Comparison of ENCODE assay signal across 15 cellular contexts in genomic region chr11:116610190-116610589, GRCh38.
A peak's percentile ranks its signal among the peaks of the same experiment; 100 is the strongest.
DNase-seq lines count a peak whose midpoint lies in the region.
"Had no signal": no experiment of that assay in that cellular context is flagged by ENCODE, and none has a peak within 500 bp of the region (broad histone marks: within the 10 kb centered on the region; RNA-seq: fewer than 3 reads in every experiment).

No MANE protein-coding gene starts in this region.

- DNase-seq in COR-L47 (lab: John Stamatoyannopoulos, UW): peak; percentile 93
- DNase-seq in NCI-H1105 treated with DMSO at 0.1 percent for 48 hours (lab: John Stamatoyannopoulos, UW): peak; percentile 89
- peak; percentile 92 for DNase-seq in NCI-H2171 treated with DMSO at 0.1 percent for 48 hours (lab: John Stamatoyannopoulos, UW)
- DNase-seq in cerebellum (ENCODE audit: low spot score): peak; percentile 70
- DNase-seq in kidney tubule cell (ENCODE audit: low spot score): no peak
- DNase-seq in NOMO-1 treated with dmso at 0.1 percent for 144 hours (lab: John Stamatoyannopoulos, UW; ENCODE audit: unreplicated experiment): no peak
- DNase-seq in posterior vena cava (ENCODE audit: low spot score): no peak
- no peak for DNase-seq in T-helper 2 cell
- DNase-seq: activated CD4-positive, alpha-beta T cell treated with anti-CD3 and anti-CD28 coated beads, Interleukin-2, amount 10 ng/mL, durations not matched to agents 24 days and 14 days; activated naive CD4-positive, alpha-beta T cell treated with anti-CD3 and anti-CD28 coated beads for 36 hours; HFFc6; IMR-90; natural killer cell; ovary; testis had no signal

- intact Hi-C loops in posterior vena cava (cut with DNase I): no loop called here

Comparison
In these comparisons a context has a peak if more than half of its experiments do, and no peak if none do; other contexts are left out.
1. DNase-seq: peak in COR-L47 (single experiment), NCI-H1105 treated with DMSO at 0.1 percent for 48 hours (single experiment), NCI-H2171 treated with DMSO at 0.1 percent for 48 hours (single experiment) and cerebellum (single experiment); none in kidney tubule cell (single experiment), NOMO-1 treated with dmso at 0.1 percent for 144 hours (single experiment), posterior vena cava (single experiment) and T-helper 2 cell (0 of 5).